In genomic region chr6:17583811-17584210, GRCh38 we compare ENCODE assay signal across 1 cellular context.
TF ChIP-seq lines count a peak whose summit lies in the region.

No MANE protein-coding gene starts in this region.

TF ChIP-seq in WTC11, 78 proteins besides CTCF, POLR2A, EP300 and RAD21 (continued from another document):
- TF ChIP-seq USF2 (CRISPR knock-in tag; IDR thresholded peaks at IDR 0.05) (no peak), PRDM15 (CRISPR knock-in tag; IDR thresholded peaks at IDR 0.05) (no peak), AR (CRISPR knock-in tag; IDR thresholded peaks at IDR 0.05) (no peak), SOX15 (CRISPR knock-in tag; IDR thresholded peaks at IDR 0.05) (no peak), EMX1 (CRISPR knock-in tag; IDR thresholded peaks at IDR 0.05) (no peak), NR1H2 (CRISPR knock-in tag; IDR thresholded peaks at IDR 0.05) (no peak), GTF2I (CRISPR knock-in tag; conservative IDR thresholded peaks at IDR 0.05) (no peak), E2F4 (CRISPR knock-in tag; IDR thresholded peaks at IDR 0.05; ENCODE audit: borderline replicate concordance, low read depth) (no peak), PREB (CRISPR knock-in tag; IDR thresholded peaks at IDR 0.05; ENCODE audit: borderline replicate concordance) (no peak), GRHL2 (CRISPR knock-in tag; IDR thresholded peaks at IDR 0.05; ENCODE audit: insufficient replicate concordance, severe bottlenecking) (no peak)
TF ChIP-seq in WTC11: peak in this region for 0.
